In genomic region chr16:57728336-57729181, GRCh38 we compare ENCODE assay signal across 21 cellular contexts. TPM values are rescaled to one million over a fixed set of nuclear protein-coding genes. Genes with fewer than 3 reads are reported as not detected.
"Had no signal": no experiment of that assay in that cellular context is flagged by ENCODE, and none has a peak within 500 bp of the region (broad histone marks: within the 10 kb centered on the region; RNA-seq: fewer than 3 reads in every experiment).

No MANE protein-coding gene starts in this region.

- H3K27me3 Mint-ChIP-seq: activated naive CD8-positive, alpha-beta T cell treated with anti-CD3 and anti-CD28 coated beads for 36 hours; stimulated activated memory B cell treated with anti-CD40 and anti-IgM and Interleukin-4, amounts not matched to agents 10 μg/mL and 1 μg/mL and 100 μg/mL, for 72 hours; T-helper 17 cell had no signal

- H3K27ac Mint-ChIP-seq: activated naive CD8-positive, alpha-beta T cell treated with anti-CD3 and anti-CD28 coated beads for 36 hours; stimulated activated memory B cell treated with anti-CD40 and anti-IgM and Interleukin-4, amounts not matched to agents 10 μg/mL and 1 μg/mL and 100 μg/mL, for 72 hours; T-helper 17 cell had no signal

- ATAC-seq: gastroesophageal sphincter; heart left ventricle; left lobe of liver; stimulated activated memory B cell treated with anti-CD40 and anti-IgM and Interleukin-4, amounts not matched to agents 10 μg/mL and 1 μg/mL and 100 μg/mL, for 72 hours; T-helper 17 cell; upper lobe of right lung had no signal

- DNase-seq: activated CD4-positive, alpha-beta T cell treated with anti-CD3 and anti-CD28 coated beads for 1 hour; activated CD8-positive, alpha-beta memory T cell treated with anti-CD3 and anti-CD28 coated beads for 24 hours; activated CD8-positive, alpha-beta memory T cell treated with anti-CD3 and anti-CD28 coated beads, Interleukin-2, amount 50 U/mL, for 48 hours; activated gamma-delta T cell treated with Interleukin-2 at 50 U/mL for 16 hours; activated naive CD8-positive, alpha-beta T cell treated with anti-CD3 and anti-CD28 coated beads for 36 hours; activated T-cell treated with anti-CD3 and anti-CD28 coated beads, Interleukin-2, amount 50 U/mL, for 48 hours; amniotic stem cell; dermis blood vessel endothelial cell; effector memory CD4-positive, alpha-beta T cell; heart left ventricle; kidney; stimulated activated CD4-positive, alpha-beta T cell treated with anti-CD3 and anti-CD28 coated beads, Interleukin-4, amount 100 ng/mL, for 1 hour; T-helper 17 cell; WERI-Rb-1 had no signal

- H3K4me3 Mint-ChIP-seq: activated naive CD8-positive, alpha-beta T cell treated with anti-CD3 and anti-CD28 coated beads for 36 hours; stimulated activated memory B cell treated with anti-CD40 and anti-IgM and Interleukin-4, amounts not matched to agents 10 μg/mL and 1 μg/mL and 100 μg/mL, for 72 hours; T-helper 17 cell had no signal

RNA-seq across cellular contexts. Expression of gene DRC7, which starts 34.0 kb away (rescaled TPM):
- total RNA-seq: activated naive CD8-positive, alpha-beta T cell treated with anti-CD3 and anti-CD28 coated beads for 36 hours; dermis blood vessel endothelial cell; myocyte; osteoblast; right atrium auricular region; upper lobe of right lung had no signal
